ENCODE assay signal across 19 cellular contexts in the genomic region with DNA sequence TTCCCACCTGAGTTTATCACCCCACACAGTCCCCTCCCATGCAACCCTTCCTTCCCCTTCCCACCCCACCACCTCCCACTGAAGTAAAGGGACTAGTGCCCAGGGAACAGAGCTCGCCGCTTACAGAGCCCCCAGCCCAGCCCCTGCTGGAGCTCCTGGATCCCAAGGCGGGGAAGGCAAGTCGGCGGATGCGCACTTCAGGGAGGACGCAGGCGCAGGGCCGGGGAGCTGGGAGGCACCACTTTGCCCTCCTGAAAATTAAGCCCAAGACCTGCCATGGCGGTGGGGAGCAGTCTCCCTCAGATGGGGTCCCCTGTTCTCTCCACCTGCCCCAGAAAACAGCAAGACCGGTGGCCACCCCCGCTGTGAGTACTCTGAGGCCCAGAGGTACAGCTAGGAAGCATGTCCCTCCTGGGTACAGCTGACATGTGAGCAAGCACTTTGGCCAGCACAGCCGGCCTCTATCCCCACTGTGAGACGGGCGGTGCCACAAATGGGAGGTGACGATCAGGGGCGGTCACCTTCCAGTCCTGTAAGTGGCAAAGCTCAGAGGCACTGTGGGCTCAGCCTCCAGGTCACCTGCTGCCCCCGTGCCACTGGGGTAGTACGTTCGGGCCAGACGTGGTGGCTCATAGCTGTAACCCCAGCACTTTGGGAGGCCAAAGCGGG.
"Had no signal": no experiment of that assay in that cellular context is flagged by ENCODE, and none has a peak within 500 bp of the region (broad histone marks: within the 10 kb centered on the region; RNA-seq: fewer than 3 reads in every experiment).

No MANE protein-coding gene starts in this region.

- DNase-seq: activated CD4-positive, alpha-beta T cell treated with anti-CD3 and anti-CD28 coated beads, Interleukin-2, amount 10 ng/mL, durations not matched to agents 7 days and 5 days; activated CD4-positive, CD25-positive, alpha-beta regulatory T cell treated with anti-CD3 and anti-CD28 coated beads, Interleukin-2, amount 50 U/mL, for 72 hours; activated CD8-positive, alpha-beta memory T cell treated with anti-CD3 and anti-CD28 coated beads, Interleukin-2, amount 10 ng/mL, durations not matched to agents 7 days and 5 days; activated CD8-positive, alpha-beta T cell treated with anti-CD3 and anti-CD28 coated beads for 36 hours; activated naive CD4-positive, alpha-beta T cell treated with Interleukin-2 at 50 U/mL for 16 hours; activated naive CD8-positive, alpha-beta T cell treated with anti-CD3 and anti-CD28 coated beads for 36 hours; activated T-cell treated with anti-CD3 and anti-CD28 coated beads for 4 hours; cerebellar nuclear complex; endodermal cell; left lung; occipital lobe; stimulated activated CD4-positive, alpha-beta T cell treated with anti-CD3 and anti-CD28 coated beads, Interleukin-4, amount 100 ng/mL, for 24 hours; stimulated activated naive CD8-positive, alpha-beta T cell treated with anti-CD3 and anti-CD28 coated beads, Interleukin-15, Interleukin-2, amounts not matched to agents 100 U/mL and 50 U/mL, for 24 hours; T-helper 1 cell; WERI-Rb-1 had no signal

- H3K9me3 ChIP-seq: breast epithelium, left lung had no signal

- H3K4me3 ChIP-seq: breast epithelium, coronary artery, left lung had no signal

- H3K4me3 Mint-ChIP-seq: activated CD4-positive, alpha-beta T cell treated with anti-CD3 and anti-CD28 coated beads, Interleukin-2, amount 10 ng/mL, durations not matched to agents 7 days and 5 days; activated CD8-positive, alpha-beta memory T cell treated with anti-CD3 and anti-CD28 coated beads, Interleukin-2, amount 10 ng/mL, durations not matched to agents 7 days and 5 days; activated CD8-positive, alpha-beta T cell treated with anti-CD3 and anti-CD28 coated beads for 36 hours; activated naive CD8-positive, alpha-beta T cell treated with anti-CD3 and anti-CD28 coated beads for 36 hours; endodermal cell; nephron had no signal

- H3K27me3 ChIP-seq: breast epithelium, left lung had no signal

- H3K4me1 Mint-ChIP-seq: activated CD4-positive, alpha-beta T cell treated with anti-CD3 and anti-CD28 coated beads, Interleukin-2, amount 10 ng/mL, durations not matched to agents 7 days and 5 days; activated CD8-positive, alpha-beta memory T cell treated with anti-CD3 and anti-CD28 coated beads, Interleukin-2, amount 10 ng/mL, durations not matched to agents 7 days and 5 days; activated naive CD8-positive, alpha-beta T cell treated with anti-CD3 and anti-CD28 coated beads for 36 hours had no signal

- H3K36me3 Mint-ChIP-seq: activated CD8-positive, alpha-beta memory T cell treated with anti-CD3 and anti-CD28 coated beads, Interleukin-2, amount 10 ng/mL, durations not matched to agents 7 days and 5 days; activated naive CD8-positive, alpha-beta T cell treated with anti-CD3 and anti-CD28 coated beads for 36 hours had no signal

- H3K36me3 ChIP-seq: breast epithelium, left lung, WERI-Rb-1 had no signal

- H3K27me3 Mint-ChIP-seq: activated CD4-positive, alpha-beta T cell treated with anti-CD3 and anti-CD28 coated beads, Interleukin-2, amount 10 ng/mL, durations not matched to agents 7 days and 5 days; activated CD8-positive, alpha-beta T cell treated with anti-CD3 and anti-CD28 coated beads for 36 hours; activated naive CD8-positive, alpha-beta T cell treated with anti-CD3 and anti-CD28 coated beads for 36 hours had no signal

- H3K4me1 ChIP-seq: breast epithelium had no signal

- H3K27ac Mint-ChIP-seq: activated CD4-positive, alpha-beta T cell treated with anti-CD3 and anti-CD28 coated beads, Interleukin-2, amount 10 ng/mL, durations not matched to agents 7 days and 5 days; activated CD8-positive, alpha-beta memory T cell treated with anti-CD3 and anti-CD28 coated beads, Interleukin-2, amount 10 ng/mL, durations not matched to agents 7 days and 5 days; activated CD8-positive, alpha-beta T cell treated with anti-CD3 and anti-CD28 coated beads for 36 hours; activated naive CD8-positive, alpha-beta T cell treated with anti-CD3 and anti-CD28 coated beads for 36 hours; endodermal cell had no signal

- H3K27ac ChIP-seq: breast epithelium, coronary artery, epithelial cell of prostate, left lung, WERI-Rb-1 had no signal

- H3K9me3 Mint-ChIP-seq: activated CD4-positive, alpha-beta T cell treated with anti-CD3 and anti-CD28 coated beads, Interleukin-2, amount 10 ng/mL, durations not matched to agents 7 days and 5 days; activated CD8-positive, alpha-beta T cell treated with anti-CD3 and anti-CD28 coated beads for 36 hours; activated naive CD8-positive, alpha-beta T cell treated with anti-CD3 and anti-CD28 coated beads for 36 hours; endodermal cell; nephron had no signal

- ATAC-seq: activated CD8-positive, alpha-beta memory T cell treated with anti-CD3 and anti-CD28 coated beads, Interleukin-2, amount 10 ng/mL, durations not matched to agents 7 days and 5 days; activated CD8-positive, alpha-beta T cell treated with anti-CD3 and anti-CD28 coated beads for 36 hours; left lung; stimulated activated naive CD8-positive, alpha-beta T cell treated with anti-CD3 and anti-CD28 coated beads, Interleukin-15, Interleukin-2, amounts not matched to agents 100 U/mL and 50 U/mL, for 24 hours had no signal
